ENCODE assay signal across 32 cellular contexts in genomic region chr4:108766058-108766457, GRCh38. TPM values are rescaled to one million over a fixed set of nuclear protein-coding genes. Genes with fewer than 3 reads are reported as not detected.
"Had no signal": no experiment of that assay in that cellular context is flagged by ENCODE, and none has a peak within 500 bp of the region (broad histone marks: within the 10 kb centered on the region; RNA-seq: fewer than 3 reads in every experiment).

No MANE protein-coding gene starts in this region.

- H3K27me3 ChIP-seq: gastrocnemius medialis had no signal

- ATAC-seq: esophagus mucosa, gastrocnemius medialis, heart right ventricle, left cardiac atrium, lower lobe of right lung, mucosa of descending colon had no signal

- H3K27ac ChIP-seq: coronary artery, dorsolateral prefrontal cortex, epithelial cell of prostate, esophagus squamous epithelium, gastrocnemius medialis, heart right ventricle, left ventricle myocardium inferior, lower lobe of right lung had no signal

- FAIRE-seq: colon, endometrium, islet of Langerhans, keratinocyte had no signal

- DNase-seq: dermis blood vessel endothelial cell; dorsolateral prefrontal cortex; effector CD4-positive, alpha-beta T cell; effector memory CD4-positive, alpha-beta T cell; erythroblast; esophagus squamous epithelium; foreskin fibroblast; foreskin melanocyte; gastrocnemius medialis; glutamatergic neuron; head of caudate nucleus; heart right ventricle; hippocampal formation; left cardiac atrium; left ventricle myocardium inferior; lower lobe of right lung; mesenchymal stem cell; mucosa of descending colon; naive B cell had no signal

- H3K9me3 ChIP-seq: esophagus squamous epithelium, gastrocnemius medialis, left ventricle myocardium inferior, lower lobe of right lung, mucosa of descending colon had no signal

- H3K36me3 ChIP-seq: esophagus squamous epithelium, gastrocnemius medialis, heart right ventricle, left ventricle myocardium inferior, lower lobe of right lung had no signal

- H3K9me3 Mint-ChIP-seq: mesothelial cell of epicardium had no signal

- H3K27ac Mint-ChIP-seq: mesothelial cell of epicardium, naive B cell had no signal

- H3K4me3 ChIP-seq: coronary artery, dorsolateral prefrontal cortex, esophagus squamous epithelium, gastrocnemius medialis, heart right ventricle, left ventricle myocardium inferior, lower lobe of right lung, mucosa of descending colon had no signal

- H3K36me3 Mint-ChIP-seq: mesothelial cell of epicardium had no signal

- H3K4me3 Mint-ChIP-seq: mesothelial cell of epicardium, naive B cell had no signal

RNA-seq across cellular contexts. Expression of gene ETNPPL, which starts 3.2 kb away (rescaled TPM):
- total RNA-seq: dermis blood vessel endothelial cell, esophagus mucosa, esophagus squamous epithelium, glomerular endothelial cell, lower leg skin, lower lobe of right lung, lung microvascular endothelial cell, mesenteric fat pad, mesothelial cell of epicardium, mucosa of descending colon, myocyte had no signal
- polyA plus RNA-seq: keratinocyte had no signal
